In the genomic region with DNA sequence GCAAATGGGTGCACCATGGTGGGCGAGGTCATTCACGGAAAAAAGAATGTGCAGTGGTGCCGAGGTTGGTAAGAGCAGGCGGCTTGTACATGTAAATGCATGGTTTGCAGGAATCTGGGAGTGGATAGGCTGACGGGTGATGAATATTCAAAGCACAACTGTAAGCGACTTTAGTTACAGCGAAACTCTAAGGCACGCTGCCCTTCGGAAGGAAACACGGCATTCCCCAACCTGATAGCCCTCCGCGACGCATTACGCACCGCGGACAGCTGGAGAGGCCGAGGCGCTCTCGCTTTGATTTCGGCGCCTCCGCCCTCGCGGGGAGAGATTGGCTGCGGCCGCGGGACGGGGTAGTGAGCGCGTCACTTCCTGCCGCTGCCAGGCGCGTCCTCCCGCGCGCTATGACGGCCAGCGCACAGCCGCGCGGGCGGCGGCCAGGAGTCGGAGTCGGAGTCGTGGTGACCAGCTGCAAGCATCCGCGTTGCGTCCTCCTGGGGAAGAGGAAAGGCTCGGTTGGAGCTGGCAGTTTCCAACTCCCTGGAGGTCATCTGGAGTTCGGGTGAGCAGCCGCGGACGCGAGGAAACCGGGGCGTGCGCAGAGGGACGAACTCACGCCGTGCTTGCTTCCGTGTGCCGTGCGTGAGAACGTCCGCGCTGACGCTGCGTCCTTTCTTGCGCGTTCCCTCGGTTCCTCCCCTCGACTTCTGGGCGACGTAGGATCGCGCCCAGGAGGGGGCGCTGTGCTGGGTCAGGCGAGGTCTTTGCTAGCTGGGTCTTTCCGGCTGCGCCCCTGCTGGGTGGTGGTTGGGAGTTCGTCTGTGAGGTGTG, we compare ENCODE assay signal across 1 cellular context.
TF ChIP-seq lines count a peak whose summit lies in the region.

A gene (plus strand): TSS at position 381 of the 828 bp plus-strand sequence. CDS start 21 bp downstream, at position 402.

TF ChIP-seq in WTC11, 78 proteins besides CTCF, POLR2A, EP300 and RAD21 (continued from another document and continues in another):
- TF ChIP-seq, protein P1, sequence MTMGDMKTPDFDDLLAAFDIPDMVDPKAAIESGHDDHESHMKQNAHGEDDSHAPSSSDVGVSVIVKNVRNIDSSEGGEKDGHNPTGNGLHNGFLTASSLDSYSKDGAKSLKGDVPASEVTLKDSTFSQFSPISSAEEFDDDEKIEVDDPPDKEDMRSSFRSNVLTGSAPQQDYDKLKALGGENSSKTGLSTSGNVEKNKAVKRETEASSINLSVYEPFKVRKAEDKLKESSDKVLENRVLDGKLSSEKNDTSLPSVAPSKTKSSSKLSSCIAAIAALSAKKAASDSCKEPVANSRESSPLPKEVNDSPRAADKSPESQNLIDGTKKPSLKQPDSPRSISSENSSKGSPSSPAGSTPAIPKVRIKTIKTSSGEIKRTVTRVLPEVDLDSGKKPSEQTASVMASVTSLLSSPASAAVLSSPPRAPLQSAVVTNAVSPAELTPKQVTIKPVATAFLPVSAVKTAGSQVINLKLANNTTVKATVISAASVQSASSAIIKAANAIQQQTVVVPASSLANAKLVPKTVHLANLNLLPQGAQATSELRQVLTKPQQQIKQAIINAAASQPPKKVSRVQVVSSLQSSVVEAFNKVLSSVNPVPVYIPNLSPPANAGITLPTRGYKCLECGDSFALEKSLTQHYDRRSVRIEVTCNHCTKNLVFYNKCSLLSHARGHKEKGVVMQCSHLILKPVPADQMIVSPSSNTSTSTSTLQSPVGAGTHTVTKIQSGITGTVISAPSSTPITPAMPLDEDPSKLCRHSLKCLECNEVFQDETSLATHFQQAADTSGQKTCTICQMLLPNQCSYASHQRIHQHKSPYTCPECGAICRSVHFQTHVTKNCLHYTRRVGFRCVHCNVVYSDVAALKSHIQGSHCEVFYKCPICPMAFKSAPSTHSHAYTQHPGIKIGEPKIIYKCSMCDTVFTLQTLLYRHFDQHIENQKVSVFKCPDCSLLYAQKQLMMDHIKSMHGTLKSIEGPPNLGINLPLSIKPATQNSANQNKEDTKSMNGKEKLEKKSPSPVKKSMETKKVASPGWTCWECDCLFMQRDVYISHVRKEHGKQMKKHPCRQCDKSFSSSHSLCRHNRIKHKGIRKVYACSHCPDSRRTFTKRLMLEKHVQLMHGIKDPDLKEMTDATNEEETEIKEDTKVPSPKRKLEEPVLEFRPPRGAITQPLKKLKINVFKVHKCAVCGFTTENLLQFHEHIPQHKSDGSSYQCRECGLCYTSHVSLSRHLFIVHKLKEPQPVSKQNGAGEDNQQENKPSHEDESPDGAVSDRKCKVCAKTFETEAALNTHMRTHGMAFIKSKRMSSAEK (CRISPR knock-in tag; IDR thresholded peaks at IDR 0.05; ENCODE audit: borderline replicate concordance): 0 out of 2 replicates have a peak, but pooled peaks have one; percentile 68
- peak; percentile 44; the same call in 1 of the 2 replicates for TF ChIP-seq ATF1 (CRISPR knock-in tag; IDR thresholded peaks at IDR 0.05)
- TF ChIP-seq SMAD4 (CRISPR knock-in tag; IDR thresholded peaks at IDR 0.05): no peak
- peak; percentile 42; the same call in 1 of the 2 replicates for TF ChIP-seq NR1H2 (CRISPR knock-in tag; IDR thresholded peaks at IDR 0.05)
- TF ChIP-seq, protein P2, sequence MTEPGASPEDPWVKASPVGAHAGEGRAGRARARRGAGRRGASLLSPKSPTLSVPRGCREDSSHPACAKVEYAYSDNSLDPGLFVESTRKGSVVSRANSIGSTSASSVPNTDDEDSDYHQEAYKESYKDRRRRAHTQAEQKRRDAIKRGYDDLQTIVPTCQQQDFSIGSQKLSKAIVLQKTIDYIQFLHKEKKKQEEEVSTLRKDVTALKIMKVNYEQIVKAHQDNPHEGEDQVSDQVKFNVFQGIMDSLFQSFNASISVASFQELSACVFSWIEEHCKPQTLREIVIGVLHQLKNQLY (CRISPR knock-in tag; IDR thresholded peaks at IDR 0.05): no peak
- TF ChIP-seq, protein P3, sequence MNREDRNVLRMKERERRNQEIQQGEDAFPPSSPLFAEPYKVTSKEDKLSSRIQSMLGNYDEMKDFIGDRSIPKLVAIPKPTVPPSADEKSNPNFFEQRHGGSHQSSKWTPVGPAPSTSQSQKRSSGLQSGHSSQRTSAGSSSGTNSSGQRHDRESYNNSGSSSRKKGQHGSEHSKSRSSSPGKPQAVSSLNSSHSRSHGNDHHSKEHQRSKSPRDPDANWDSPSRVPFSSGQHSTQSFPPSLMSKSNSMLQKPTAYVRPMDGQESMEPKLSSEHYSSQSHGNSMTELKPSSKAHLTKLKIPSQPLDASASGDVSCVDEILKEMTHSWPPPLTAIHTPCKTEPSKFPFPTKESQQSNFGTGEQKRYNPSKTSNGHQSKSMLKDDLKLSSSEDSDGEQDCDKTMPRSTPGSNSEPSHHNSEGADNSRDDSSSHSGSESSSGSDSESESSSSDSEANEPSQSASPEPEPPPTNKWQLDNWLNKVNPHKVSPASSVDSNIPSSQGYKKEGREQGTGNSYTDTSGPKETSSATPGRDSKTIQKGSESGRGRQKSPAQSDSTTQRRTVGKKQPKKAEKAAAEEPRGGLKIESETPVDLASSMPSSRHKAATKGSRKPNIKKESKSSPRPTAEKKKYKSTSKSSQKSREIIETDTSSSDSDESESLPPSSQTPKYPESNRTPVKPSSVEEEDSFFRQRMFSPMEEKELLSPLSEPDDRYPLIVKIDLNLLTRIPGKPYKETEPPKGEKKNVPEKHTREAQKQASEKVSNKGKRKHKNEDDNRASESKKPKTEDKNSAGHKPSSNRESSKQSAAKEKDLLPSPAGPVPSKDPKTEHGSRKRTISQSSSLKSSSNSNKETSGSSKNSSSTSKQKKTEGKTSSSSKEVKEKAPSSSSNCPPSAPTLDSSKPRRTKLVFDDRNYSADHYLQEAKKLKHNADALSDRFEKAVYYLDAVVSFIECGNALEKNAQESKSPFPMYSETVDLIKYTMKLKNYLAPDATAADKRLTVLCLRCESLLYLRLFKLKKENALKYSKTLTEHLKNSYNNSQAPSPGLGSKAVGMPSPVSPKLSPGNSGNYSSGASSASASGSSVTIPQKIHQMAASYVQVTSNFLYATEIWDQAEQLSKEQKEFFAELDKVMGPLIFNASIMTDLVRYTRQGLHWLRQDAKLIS (CRISPR knock-in tag; IDR thresholded peaks at IDR 0.05; ENCODE audit: borderline replicate concordance): peak; percentile 88; the same call in 1 of the 2 replicates
- TF ChIP-seq, protein P4, sequence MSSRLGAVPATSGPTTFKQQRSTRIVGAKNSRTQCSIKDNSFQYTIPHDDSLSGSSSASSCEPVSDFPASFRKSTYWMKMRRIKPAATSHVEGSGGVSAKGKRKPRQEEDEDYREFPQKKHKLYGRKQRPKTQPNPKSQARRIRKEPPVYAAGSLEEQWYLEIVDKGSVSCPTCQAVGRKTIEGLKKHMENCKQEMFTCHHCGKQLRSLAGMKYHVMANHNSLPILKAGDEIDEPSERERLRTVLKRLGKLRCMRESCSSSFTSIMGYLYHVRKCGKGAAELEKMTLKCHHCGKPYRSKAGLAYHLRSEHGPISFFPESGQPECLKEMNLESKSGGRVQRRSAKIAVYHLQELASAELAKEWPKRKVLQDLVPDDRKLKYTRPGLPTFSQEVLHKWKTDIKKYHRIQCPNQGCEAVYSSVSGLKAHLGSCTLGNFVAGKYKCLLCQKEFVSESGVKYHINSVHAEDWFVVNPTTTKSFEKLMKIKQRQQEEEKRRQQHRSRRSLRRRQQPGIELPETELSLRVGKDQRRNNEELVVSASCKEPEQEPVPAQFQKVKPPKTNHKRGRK (CRISPR knock-in tag; IDR thresholded peaks at IDR 0.05; ENCODE audit: borderline replicate concordance): 0 out of 2 replicates have a peak, but pooled peaks have one; percentile 39
- no peak for TF ChIP-seq ZNF423 (CRISPR knock-in tag; IDR thresholded peaks at IDR 0.05)
- TF ChIP-seq, protein P5, sequence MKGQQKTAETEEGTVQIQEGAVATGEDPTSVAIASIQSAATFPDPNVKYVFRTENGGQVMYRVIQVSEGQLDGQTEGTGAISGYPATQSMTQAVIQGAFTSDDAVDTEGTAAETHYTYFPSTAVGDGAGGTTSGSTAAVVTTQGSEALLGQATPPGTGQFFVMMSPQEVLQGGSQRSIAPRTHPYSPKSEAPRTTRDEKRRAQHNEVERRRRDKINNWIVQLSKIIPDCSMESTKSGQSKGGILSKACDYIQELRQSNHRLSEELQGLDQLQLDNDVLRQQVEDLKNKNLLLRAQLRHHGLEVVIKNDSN (CRISPR knock-in tag; IDR thresholded peaks at IDR 0.05): peak; percentile 49; the same call in 1 of the 2 replicates
- TF ChIP-seq NR2C2 (CRISPR knock-in tag; IDR thresholded peaks at IDR 0.05): no peak; the same call in none of the 2 replicates
- TF ChIP-seq RELA (CRISPR knock-in tag; IDR thresholded peaks at IDR 0.05; ENCODE audit: borderline replicate concordance): no peak; the same call in none of the 2 replicates
- TF ChIP-seq ZNF317 (CRISPR knock-in tag; IDR thresholded peaks at IDR 0.05; ENCODE audit: borderline replicate concordance, low read depth): no peak
- TF ChIP-seq, protein P6, sequence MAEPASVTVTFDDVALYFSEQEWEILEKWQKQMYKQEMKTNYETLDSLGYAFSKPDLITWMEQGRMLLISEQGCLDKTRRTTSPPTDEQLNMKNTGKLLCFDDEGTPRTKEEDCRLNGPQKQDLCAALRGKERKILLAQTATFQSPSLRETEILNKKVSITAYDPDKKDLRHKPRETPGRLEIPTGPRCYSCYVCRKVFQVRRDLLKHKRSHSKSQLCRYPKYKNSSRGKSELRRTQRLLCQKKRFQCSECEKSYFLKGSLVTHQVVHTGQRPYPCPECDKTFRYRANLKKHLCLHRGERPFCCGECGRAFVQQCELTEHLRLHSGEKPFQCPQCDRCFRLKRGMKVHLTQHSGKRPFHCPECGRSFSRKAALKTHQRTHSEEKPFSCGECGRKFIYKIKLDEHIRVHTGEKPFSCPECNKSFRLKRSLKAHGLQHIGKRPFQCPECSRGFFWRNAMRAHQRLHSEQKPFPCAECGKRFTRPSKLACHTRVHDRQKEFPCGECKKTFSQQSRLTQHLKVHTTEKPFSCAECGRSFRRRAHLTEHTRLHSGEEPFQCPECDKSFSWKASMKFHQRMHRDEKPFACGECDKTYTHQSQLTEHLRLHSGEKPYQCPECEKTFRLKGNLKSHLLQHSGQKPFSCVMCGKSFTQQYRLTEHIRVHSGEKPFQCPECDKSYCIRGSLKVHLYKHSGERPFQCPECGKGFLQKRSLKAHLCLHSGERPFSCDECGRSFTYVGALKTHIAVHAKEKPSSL (CRISPR knock-in tag; conservative IDR thresholded peaks at IDR 0.05): no peak
- TF ChIP-seq, protein P7, sequence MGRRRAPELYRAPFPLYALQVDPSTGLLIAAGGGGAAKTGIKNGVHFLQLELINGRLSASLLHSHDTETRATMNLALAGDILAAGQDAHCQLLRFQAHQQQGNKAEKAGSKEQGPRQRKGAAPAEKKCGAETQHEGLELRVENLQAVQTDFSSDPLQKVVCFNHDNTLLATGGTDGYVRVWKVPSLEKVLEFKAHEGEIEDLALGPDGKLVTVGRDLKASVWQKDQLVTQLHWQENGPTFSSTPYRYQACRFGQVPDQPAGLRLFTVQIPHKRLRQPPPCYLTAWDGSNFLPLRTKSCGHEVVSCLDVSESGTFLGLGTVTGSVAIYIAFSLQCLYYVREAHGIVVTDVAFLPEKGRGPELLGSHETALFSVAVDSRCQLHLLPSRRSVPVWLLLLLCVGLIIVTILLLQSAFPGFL (CRISPR knock-in tag; IDR thresholded peaks at IDR 0.05; ENCODE audit: borderline replicate concordance): peak; percentile 92
- TF ChIP-seq NFYB (CRISPR knock-in tag; conservative IDR thresholded peaks at IDR 0.05; ENCODE audit: low read depth): peak; percentile 59
- TF ChIP-seq, protein P8, sequence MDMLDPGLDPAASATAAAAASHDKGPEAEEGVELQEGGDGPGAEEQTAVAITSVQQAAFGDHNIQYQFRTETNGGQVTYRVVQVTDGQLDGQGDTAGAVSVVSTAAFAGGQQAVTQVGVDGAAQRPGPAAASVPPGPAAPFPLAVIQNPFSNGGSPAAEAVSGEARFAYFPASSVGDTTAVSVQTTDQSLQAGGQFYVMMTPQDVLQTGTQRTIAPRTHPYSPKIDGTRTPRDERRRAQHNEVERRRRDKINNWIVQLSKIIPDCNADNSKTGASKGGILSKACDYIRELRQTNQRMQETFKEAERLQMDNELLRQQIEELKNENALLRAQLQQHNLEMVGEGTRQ (CRISPR knock-in tag; IDR thresholded peaks at IDR 0.05): peak; percentile 31; the same call in 1 of the 2 replicates
- no peak for TF ChIP-seq HMGA2 (CRISPR knock-in tag; IDR thresholded peaks at IDR 0.05)
- TF ChIP-seq, protein P9, sequence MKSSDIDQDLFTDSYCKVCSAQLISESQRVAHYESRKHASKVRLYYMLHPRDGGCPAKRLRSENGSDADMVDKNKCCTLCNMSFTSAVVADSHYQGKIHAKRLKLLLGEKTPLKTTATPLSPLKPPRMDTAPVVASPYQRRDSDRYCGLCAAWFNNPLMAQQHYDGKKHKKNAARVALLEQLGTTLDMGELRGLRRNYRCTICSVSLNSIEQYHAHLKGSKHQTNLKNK (CRISPR knock-in tag; IDR thresholded peaks at IDR 0.05): no peak
- TF ChIP-seq GTF2I (CRISPR knock-in tag; conservative IDR thresholded peaks at IDR 0.05): no peak
- TF ChIP-seq RORB (CRISPR knock-in tag; IDR thresholded peaks at IDR 0.05): no peak
- TF ChIP-seq, protein P10, sequence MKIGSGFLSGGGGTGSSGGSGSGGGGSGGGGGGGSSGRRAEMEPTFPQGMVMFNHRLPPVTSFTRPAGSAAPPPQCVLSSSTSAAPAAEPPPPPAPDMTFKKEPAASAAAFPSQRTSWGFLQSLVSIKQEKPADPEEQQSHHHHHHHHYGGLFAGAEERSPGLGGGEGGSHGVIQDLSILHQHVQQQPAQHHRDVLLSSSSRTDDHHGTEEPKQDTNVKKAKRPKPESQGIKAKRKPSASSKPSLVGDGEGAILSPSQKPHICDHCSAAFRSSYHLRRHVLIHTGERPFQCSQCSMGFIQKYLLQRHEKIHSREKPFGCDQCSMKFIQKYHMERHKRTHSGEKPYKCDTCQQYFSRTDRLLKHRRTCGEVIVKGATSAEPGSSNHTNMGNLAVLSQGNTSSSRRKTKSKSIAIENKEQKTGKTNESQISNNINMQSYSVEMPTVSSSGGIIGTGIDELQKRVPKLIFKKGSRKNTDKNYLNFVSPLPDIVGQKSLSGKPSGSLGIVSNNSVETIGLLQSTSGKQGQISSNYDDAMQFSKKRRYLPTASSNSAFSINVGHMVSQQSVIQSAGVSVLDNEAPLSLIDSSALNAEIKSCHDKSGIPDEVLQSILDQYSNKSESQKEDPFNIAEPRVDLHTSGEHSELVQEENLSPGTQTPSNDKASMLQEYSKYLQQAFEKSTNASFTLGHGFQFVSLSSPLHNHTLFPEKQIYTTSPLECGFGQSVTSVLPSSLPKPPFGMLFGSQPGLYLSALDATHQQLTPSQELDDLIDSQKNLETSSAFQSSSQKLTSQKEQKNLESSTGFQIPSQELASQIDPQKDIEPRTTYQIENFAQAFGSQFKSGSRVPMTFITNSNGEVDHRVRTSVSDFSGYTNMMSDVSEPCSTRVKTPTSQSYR (CRISPR knock-in tag; IDR thresholded peaks at IDR 0.05): peak; percentile 94
- TF ChIP-seq CREB1 (CRISPR knock-in tag; IDR thresholded peaks at IDR 0.05): peak; percentile 78; the same call in 1 of the 2 replicates
- no peak for TF ChIP-seq NFATC4 (CRISPR knock-in tag; IDR thresholded peaks at IDR 0.05)
- no peak for TF ChIP-seq JAZF1 (CRISPR knock-in tag; IDR thresholded peaks at IDR 0.05)
- peak; percentile 77; the same call in 1 of the 2 replicates for TF ChIP-seq GABPB1 (CRISPR knock-in tag; IDR thresholded peaks at IDR 0.05)
- TF ChIP-seq ZNF396 (CRISPR knock-in tag; IDR thresholded peaks at IDR 0.05; ENCODE audit: borderline replicate concordance): no peak
- TF ChIP-seq, protein P11, sequence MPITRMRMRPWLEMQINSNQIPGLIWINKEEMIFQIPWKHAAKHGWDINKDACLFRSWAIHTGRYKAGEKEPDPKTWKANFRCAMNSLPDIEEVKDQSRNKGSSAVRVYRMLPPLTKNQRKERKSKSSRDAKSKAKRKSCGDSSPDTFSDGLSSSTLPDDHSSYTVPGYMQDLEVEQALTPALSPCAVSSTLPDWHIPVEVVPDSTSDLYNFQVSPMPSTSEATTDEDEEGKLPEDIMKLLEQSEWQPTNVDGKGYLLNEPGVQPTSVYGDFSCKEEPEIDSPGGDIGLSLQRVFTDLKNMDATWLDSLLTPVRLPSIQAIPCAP (CRISPR knock-in tag; IDR thresholded peaks at IDR 0.05): peak; percentile 71; the same call in 1 of the 2 replicates
- TF ChIP-seq JUN (CRISPR knock-in tag; IDR thresholded peaks at IDR 0.05): no peak
- TF ChIP-seq EMX1 (CRISPR knock-in tag; IDR thresholded peaks at IDR 0.05): no peak
- peak; percentile 52; the same call in 1 of the 2 replicates for TF ChIP-seq OVOL2 (CRISPR knock-in tag; IDR thresholded peaks at IDR 0.05; ENCODE audit: borderline replicate concordance)
- TF ChIP-seq NFE2L1 (CRISPR knock-in tag; IDR thresholded peaks at IDR 0.05): peak; percentile 88
